Comparison of ENCODE assay signal across 8 cellular contexts in genomic region chr11:58573451-58574104, GRCh38. TPM values are rescaled to one million over a fixed set of nuclear protein-coding genes. Genes with fewer than 3 reads are reported as not detected.
DNase-seq lines count a peak whose midpoint lies in the region; ATAC-seq and TF ChIP-seq lines count a peak whose summit lies in the region.

No MANE protein-coding gene starts in this region.

- H3K4me1 Mint-ChIP-seq in chondrocyte (ENCODE audit: low read depth), result peaks cover 38% of the 10 kb centered on the region
- peaks cover 24 to 76% (median 69%) of the 10 kb centered on the region in 4 donors for H3K4me1 Mint-ChIP-seq in naive thymus-derived CD8-positive, alpha-beta T cell

- no peaks in the 10 kb centered on the region for H3K27me3 ChIP-seq in thyroid gland

- no peak overlapping the region for H3K4me3 Mint-ChIP-seq in chondrocyte (ENCODE audit: unreplicated experiment)
- peak overlapping the region; percentile 92 to 99 (median 96) for H3K4me3 Mint-ChIP-seq in naive thymus-derived CD8-positive, alpha-beta T cell

- peak overlapping the region; percentile 92 for H3K4me3 ChIP-seq in Jurkat, Clone E6-1 (ENCODE audit: low read length)
- H3K4me3 ChIP-seq in thyroid gland (replicated peaks in 1 of 3), result no peak overlapping the region

- H3K27ac Mint-ChIP-seq in chondrocyte (ENCODE audit: unreplicated experiment), result peak overlapping the region; percentile 84
- H3K27ac Mint-ChIP-seq in naive thymus-derived CD8-positive, alpha-beta T cell, result peak overlapping the region; percentile 97 to 100 (median 100)

- WGBS in thyroid gland, 2 donors, result 57 to 63% methylated on average over 4 of the region's 4 CpGs

- H3K36me3 Mint-ChIP-seq in chondrocyte (ENCODE audit: low read depth), result peaks cover 10% of the 10 kb centered on the region
- peaks cover 0 to 26% (median 20%) of the 10 kb centered on the region in 3 donors for H3K36me3 Mint-ChIP-seq in naive thymus-derived CD8-positive, alpha-beta T cell

- POLR2A ChIA-PET in naive thymus-derived CD8-positive, alpha-beta T cell (lab: Charles Lee), result interaction anchor here (0.6 to 1.8 kb wide), 8 partner anchors 9 to 922 kb away, joined by 3 to 13 read pairs (median 4); no protein-coding TSS in a partner anchor

- H3K4me1 ChIP-seq in thyroid gland, result peaks cover 14 to 34% of the 10 kb centered on the region in 2 donors

- peak; percentile 36 for TF ChIP-seq POLR2A in GM18951 (IDR thresholded peaks at IDR 0.05; ENCODE audit: extremely low read depth, insufficient read depth, insufficient read length)
- TF ChIP-seq POLR2A in thyroid gland (IDR thresholded peaks at IDR 0.05), result no peak

- in situ Hi-C loops in GM18951 (cut with MboI; ENCODE audit: low sequenced_read_pairs, unreplicated experiment), result no loop called here

- peaks cover 7 to 12% of the 10 kb centered on the region in 2 donors for H3K36me3 ChIP-seq in thyroid gland

- no peaks in the 10 kb centered on the region for H3K27me3 Mint-ChIP-seq in chondrocyte (ENCODE audit: low read depth)
- H3K27me3 Mint-ChIP-seq in naive thymus-derived CD8-positive, alpha-beta T cell, result no peaks in the 10 kb centered on the region

- peak; percentile 74 for DNase-seq in A172 (ENCODE audit: low spot score)
- peak; percentile 65 for DNase-seq in Jurkat, Clone E6-1 (ENCODE audit: low read depth, low spot score)
- no peak for DNase-seq in chondrocyte (ENCODE audit: low spot score)
- DNase-seq in naive thymus-derived CD8-positive, alpha-beta T cell, result peak in 8 of 10 donors; percentile 20 to 73 (median 44)
- peak; percentile 20 to 35 for DNase-seq in thyroid gland
- DNase-seq in NCI-H2107 treated with DMSO at 0.1 percent for 48 hours (lab: John Stamatoyannopoulos, UW; ENCODE audit: unreplicated experiment), result no peak

- H3K27ac ChIP-seq in VCaP, result peak overlapping the region; percentile 66
- H3K27ac ChIP-seq in thyroid gland, result peak overlapping the region; percentile 0 to 62 (median 1)

- TF ChIP-seq CTCF in VCaP (conservative IDR thresholded peaks at IDR 0.05) (no peak), chondrocyte (IDR thresholded peaks at IDR 0.05) (no peak), thyroid gland (IDR thresholded peaks at IDR 0.05) (no peak)

- intact Hi-C loops in thyroid gland (cut with DNase I), result no loop called here

- ATAC-seq in naive thymus-derived CD8-positive, alpha-beta T cell, result peak; percentile 31 to 40

- no peaks in the 10 kb centered on the region for H3K9me3 Mint-ChIP-seq in chondrocyte (ENCODE audit: low read depth)
- H3K9me3 Mint-ChIP-seq in naive thymus-derived CD8-positive, alpha-beta T cell, result no peaks in the 10 kb centered on the region

- no peaks in the 10 kb centered on the region for H3K9me3 ChIP-seq in thyroid gland

RNA-seq across cellular contexts. Expression of gene LPXN, which starts 2.1 kb away (rescaled TPM):
- 0.84 and 1.8 TPM in 2 replicates for total RNA-seq in A172 (2014; rRNA removed; shearing (Covaris generic))
- 141 TPM for polyA plus RNA-seq in Jurkat, Clone E6-1 (2012; ENCODE audit: insufficient read depth, insufficient read length)
- 3.3 to 4.8 TPM (median 4.5 TPM) in 3 replicates for total RNA-seq in chondrocyte
- total RNA-seq in naive thymus-derived CD8-positive, alpha-beta T cell, result 100 to 1,000 TPM; 200 TPM
- polyA plus RNA-seq in naive thymus-derived CD8-positive, alpha-beta T cell, result 100 to 1,000 TPM; 208 to 261 (median 220) TPM
- 10 to 100 TPM in 2 of 4 donors, 1 to 10 TPM in 2; 5.8 to 14.4 (median 9.4) TPM for total RNA-seq in thyroid gland

RNA-seq across cellular contexts. Expression of gene ZFP91, which starts 5.3 kb away (rescaled TPM):
- 49.2 and 60.5 TPM in 2 replicates for total RNA-seq in A172 (2014; rRNA removed; shearing (Covaris generic))
- polyA plus RNA-seq in Jurkat, Clone E6-1 (2012; ENCODE audit: insufficient read depth, insufficient read length), result 30.9 TPM
- total RNA-seq in chondrocyte (44.0 to 48.1 TPM (median 46.0 TPM) in 3 replicates), thyroid gland (10 to 100 TPM; 49.8 to 63.7 (median 59.1) TPM)
- total RNA-seq in naive thymus-derived CD8-positive, alpha-beta T cell, result 10 to 100 TPM; 46.1 to 49.6 TPM
- 1 to 10 TPM; 4.8 to 9.4 (median 7.1) TPM for polyA plus RNA-seq in naive thymus-derived CD8-positive, alpha-beta T cell

RNA-seq across cellular contexts. Expression of gene CNTF, which starts 48.9 kb away (rescaled TPM):
- total RNA-seq in A172 (2014; rRNA removed; shearing (Covaris generic)), result 0.07 and 0.41 TPM in 2 replicates
- polyA plus RNA-seq in Jurkat, Clone E6-1 (2012; ENCODE audit: insufficient read depth, insufficient read length), result 0.70 TPM
- 0.92 to 1.3 TPM (median 1.1 TPM) in 3 replicates for total RNA-seq in chondrocyte
- 1 to 10 TPM; 2.9 to 3.0 TPM for total RNA-seq in naive thymus-derived CD8-positive, alpha-beta T cell
- polyA plus RNA-seq in naive thymus-derived CD8-positive, alpha-beta T cell, result under 1 TPM in 2 of 3 donors, not detected in 1; 0.15 to 0.28 TPM
- total RNA-seq in thyroid gland, result 1 to 10 TPM; 1.6 to 5.0 (median 1.7) TPM

Comparison
In these comparisons a context has a peak if more than half of its experiments do, and no peak if none do; other contexts are left out.
1. DNase-seq: peak in A172 (single experiment), Jurkat, Clone E6-1 (single experiment), naive thymus-derived CD8-positive, alpha-beta T cell (8 of 10) and thyroid gland (2 of 2); none in chondrocyte (single experiment) and NCI-H2107 treated with DMSO at 0.1 percent for 48 hours (single experiment).
2. RNA of gene LPXN, which starts 2.1 kb away (total RNA-seq): 200 TPM in naive thymus-derived CD8-positive, alpha-beta T cell; 5.8 to 14.4 TPM in thyroid gland, 3.3 to 4.8 TPM in chondrocyte and 0.84 to 1.8 TPM in A172; every median in the first group is over 10 times any median in the second.